1 cellular context compared by ENCODE assay signal in the genomic region with DNA sequence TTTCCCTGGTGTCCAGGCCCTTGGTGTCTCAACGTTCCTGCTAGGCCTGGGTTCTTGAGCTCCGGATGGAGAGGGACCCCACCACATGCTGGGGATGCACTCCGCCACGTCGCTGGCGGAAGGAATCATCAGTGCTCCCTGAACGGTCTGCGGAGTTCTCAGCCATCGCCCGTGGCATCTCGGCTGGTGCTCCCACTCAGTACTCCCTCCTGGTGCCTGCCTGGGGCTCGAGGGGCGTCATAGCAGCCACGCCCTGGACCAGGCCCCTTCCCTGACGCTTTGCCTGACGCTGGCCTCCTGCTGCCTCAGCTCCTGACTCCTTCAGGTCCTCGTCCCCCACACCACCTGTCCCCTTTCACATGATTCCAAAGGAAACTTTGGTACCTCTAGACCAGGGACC.
TF ChIP-seq lines count a peak whose summit lies in the region.

No MANE protein-coding gene starts in this region.

TF ChIP-seq in H1, 55 proteins besides CTCF, POLR2A, EP300 and RAD21:
- TF ChIP-seq TEAD4 (IDR thresholded peaks at IDR 0.05; ENCODE audit: low read depth, low read length) (no peak), TCF12 (IDR thresholded peaks at IDR 0.05; ENCODE audit: low read depth, low read length) (no peak), NANOG (IDR thresholded peaks at IDR 0.05; ENCODE audit: insufficient read depth, low read depth, low read length, poor library complexity, severe bottlenecking) (no peak), CBX5 (IDR thresholded peaks at IDR 0.05; ENCODE audit: low read depth, low read length) (no peak), CEBPB (IDR thresholded peaks at IDR 0.05; ENCODE audit: low read depth, low read length) (no peak)
